Comparison of ENCODE assay signal across 31 cellular contexts in genomic region chr1:240278082-240278481, GRCh38.
"Had no signal": no experiment of that assay in that cellular context is flagged by ENCODE, and none has a peak within 500 bp of the region (broad histone marks: within the 10 kb centered on the region; RNA-seq: fewer than 3 reads in every experiment).

No MANE protein-coding gene starts in this region.

- DNase-seq: activated CD4-positive, alpha-beta memory T cell treated with anti-CD3 and anti-CD28 coated beads, Interleukin-2, amount 10 ng/mL, durations not matched to agents 7 days and 5 days; activated CD4-positive, alpha-beta T cell treated with anti-CD3 and anti-CD28 coated beads for 1 hour; activated CD4-positive, alpha-beta T cell treated with anti-CD3 and anti-CD28 coated beads for 4 hours; activated CD4-positive, alpha-beta T cell treated with anti-CD3 and anti-CD28 coated beads, Interleukin-2, amount 10 ng/mL, durations not matched to agents 7 days and 5 days; activated CD4-positive, alpha-beta T cell treated with anti-CD3 and anti-CD28 coated beads, Interleukin-2, amount 50 U/mL, for 4 hours; activated CD8-positive, alpha-beta memory T cell treated with anti-CD3 and anti-CD28 coated beads, Interleukin-2, amount 50 U/mL, for 48 hours; activated gamma-delta T cell; activated naive CD4-positive, alpha-beta T cell; activated naive CD4-positive, alpha-beta T cell treated with anti-CD3 and anti-CD28 coated beads, Interleukin-2, amount 10 ng/mL, durations not matched to agents 7 days and 5 days; activated naive CD8-positive, alpha-beta T cell treated with anti-CD3 and anti-CD28 coated beads, Interleukin-2, amount 10 ng/mL, durations not matched to agents 7 days and 5 days; activated T-cell treated with anti-CD3 and anti-CD28 coated beads for 4 hours; activated T-cell treated with anti-CD3 and anti-CD28 coated beads, Interleukin-2, amount 50 U/mL, for 24 hours; activated T-cell treated with anti-CD3 and anti-CD28 coated beads, Interleukin-2, amount 50 U/mL, for 72 hours; central memory CD4-positive, alpha-beta T cell; cerebellar nuclear complex; colonic mucosa; dorsolateral prefrontal cortex; effector memory CD4-positive, alpha-beta T cell; endodermal cell; foreskin melanocyte; heart right ventricle; T-helper 2 cell had no signal

- H3K27me3 Mint-ChIP-seq: activated CD4-positive, alpha-beta memory T cell treated with anti-CD3 and anti-CD28 coated beads, Interleukin-2, amount 10 ng/mL, durations not matched to agents 7 days and 5 days; activated CD4-positive, alpha-beta T cell treated with anti-CD3 and anti-CD28 coated beads, Interleukin-2, amount 10 ng/mL, durations not matched to agents 7 days and 5 days; activated naive CD4-positive, alpha-beta T cell treated with anti-CD3 and anti-CD28 coated beads, Interleukin-2, amount 10 ng/mL, durations not matched to agents 7 days and 5 days; activated naive CD8-positive, alpha-beta T cell treated with anti-CD3 and anti-CD28 coated beads, Interleukin-2, amount 10 ng/mL, durations not matched to agents 7 days and 5 days; activated T-cell treated with anti-CD3 and anti-CD28 coated beads, Interleukin-2, amount 50 U/mL, for 24 hours; brain had no signal

- H3K9me3 Mint-ChIP-seq: activated CD4-positive, alpha-beta memory T cell treated with anti-CD3 and anti-CD28 coated beads, Interleukin-2, amount 10 ng/mL, durations not matched to agents 7 days and 5 days had no signal

- H3K4me3 ChIP-seq: ascending aorta, breast epithelium, cardiac muscle cell, colonic mucosa, dorsolateral prefrontal cortex, esophagus muscularis mucosa, gastroesophageal sphincter, heart right ventricle had no signal

- H3K27me3 ChIP-seq: ascending aorta, breast epithelium, cardiac muscle cell, colonic mucosa, dorsolateral prefrontal cortex, esophagus muscularis mucosa, gastroesophageal sphincter, heart right ventricle had no signal

- H3K9me3 ChIP-seq: ascending aorta, breast epithelium, colonic mucosa, esophagus muscularis mucosa, gastroesophageal sphincter had no signal

- H3K27ac ChIP-seq: ascending aorta, breast epithelium, cardiac muscle cell, colonic mucosa, dorsolateral prefrontal cortex, esophagus muscularis mucosa, gastroesophageal sphincter, heart right ventricle, VCaP had no signal

- H3K36me3 Mint-ChIP-seq: activated naive CD4-positive, alpha-beta T cell treated with anti-CD3 and anti-CD28 coated beads, Interleukin-2, amount 10 ng/mL, durations not matched to agents 7 days and 5 days; activated naive CD4-positive, alpha-beta T cell treated with anti-CD3 and anti-CD28 coated beads, Interleukin-2, amount 50 U/mL, for 72 hours; activated naive CD8-positive, alpha-beta T cell treated with anti-CD3 and anti-CD28 coated beads, Interleukin-2, amount 10 ng/mL, durations not matched to agents 7 days and 5 days; WTC11 had no signal

- H3K4me3 Mint-ChIP-seq: activated CD4-positive, alpha-beta memory T cell treated with anti-CD3 and anti-CD28 coated beads, Interleukin-2, amount 10 ng/mL, durations not matched to agents 7 days and 5 days; activated CD4-positive, alpha-beta T cell treated with anti-CD3 and anti-CD28 coated beads, Interleukin-2, amount 10 ng/mL, durations not matched to agents 7 days and 5 days; activated naive CD4-positive, alpha-beta T cell treated with anti-CD3 and anti-CD28 coated beads, Interleukin-2, amount 10 ng/mL, durations not matched to agents 7 days and 5 days; activated naive CD8-positive, alpha-beta T cell treated with anti-CD3 and anti-CD28 coated beads, Interleukin-2, amount 10 ng/mL, durations not matched to agents 7 days and 5 days; activated T-cell treated with anti-CD3 and anti-CD28 coated beads, Interleukin-2, amount 50 U/mL, for 24 hours; activated T-cell treated with anti-CD3 and anti-CD28 coated beads, Interleukin-2, amount 50 U/mL, for 72 hours; brain; endodermal cell; WTC11 had no signal

- H3K27ac Mint-ChIP-seq: activated CD4-positive, alpha-beta memory T cell treated with anti-CD3 and anti-CD28 coated beads, Interleukin-2, amount 10 ng/mL, durations not matched to agents 7 days and 5 days; activated CD4-positive, alpha-beta T cell treated with anti-CD3 and anti-CD28 coated beads, Interleukin-2, amount 10 ng/mL, durations not matched to agents 7 days and 5 days; activated naive CD4-positive, alpha-beta T cell treated with anti-CD3 and anti-CD28 coated beads, Interleukin-2, amount 10 ng/mL, durations not matched to agents 7 days and 5 days; activated naive CD4-positive, alpha-beta T cell treated with anti-CD3 and anti-CD28 coated beads, Interleukin-2, amount 50 U/mL, for 72 hours; activated naive CD8-positive, alpha-beta T cell treated with anti-CD3 and anti-CD28 coated beads, Interleukin-2, amount 10 ng/mL, durations not matched to agents 7 days and 5 days; activated T-cell treated with anti-CD3 and anti-CD28 coated beads, Interleukin-2, amount 50 U/mL, for 24 hours; activated T-cell treated with anti-CD3 and anti-CD28 coated beads, Interleukin-2, amount 50 U/mL, for 72 hours; brain; endodermal cell; WTC11 had no signal

- H3K4me1 Mint-ChIP-seq: activated CD4-positive, alpha-beta memory T cell treated with anti-CD3 and anti-CD28 coated beads, Interleukin-2, amount 10 ng/mL, durations not matched to agents 7 days and 5 days; activated CD4-positive, alpha-beta T cell treated with anti-CD3 and anti-CD28 coated beads, Interleukin-2, amount 10 ng/mL, durations not matched to agents 7 days and 5 days; activated naive CD4-positive, alpha-beta T cell treated with anti-CD3 and anti-CD28 coated beads, Interleukin-2, amount 10 ng/mL, durations not matched to agents 7 days and 5 days; activated naive CD8-positive, alpha-beta T cell treated with anti-CD3 and anti-CD28 coated beads, Interleukin-2, amount 10 ng/mL, durations not matched to agents 7 days and 5 days; brain; WTC11 had no signal

- H3K4me1 ChIP-seq: ascending aorta, breast epithelium, gastroesophageal sphincter, heart right ventricle had no signal

- H3K36me3 ChIP-seq: ascending aorta, breast epithelium, cardiac muscle cell, colonic mucosa, esophagus muscularis mucosa, gastroesophageal sphincter, heart right ventricle had no signal
